ENCODE assay signal across 8 cellular contexts in the genomic region with DNA sequence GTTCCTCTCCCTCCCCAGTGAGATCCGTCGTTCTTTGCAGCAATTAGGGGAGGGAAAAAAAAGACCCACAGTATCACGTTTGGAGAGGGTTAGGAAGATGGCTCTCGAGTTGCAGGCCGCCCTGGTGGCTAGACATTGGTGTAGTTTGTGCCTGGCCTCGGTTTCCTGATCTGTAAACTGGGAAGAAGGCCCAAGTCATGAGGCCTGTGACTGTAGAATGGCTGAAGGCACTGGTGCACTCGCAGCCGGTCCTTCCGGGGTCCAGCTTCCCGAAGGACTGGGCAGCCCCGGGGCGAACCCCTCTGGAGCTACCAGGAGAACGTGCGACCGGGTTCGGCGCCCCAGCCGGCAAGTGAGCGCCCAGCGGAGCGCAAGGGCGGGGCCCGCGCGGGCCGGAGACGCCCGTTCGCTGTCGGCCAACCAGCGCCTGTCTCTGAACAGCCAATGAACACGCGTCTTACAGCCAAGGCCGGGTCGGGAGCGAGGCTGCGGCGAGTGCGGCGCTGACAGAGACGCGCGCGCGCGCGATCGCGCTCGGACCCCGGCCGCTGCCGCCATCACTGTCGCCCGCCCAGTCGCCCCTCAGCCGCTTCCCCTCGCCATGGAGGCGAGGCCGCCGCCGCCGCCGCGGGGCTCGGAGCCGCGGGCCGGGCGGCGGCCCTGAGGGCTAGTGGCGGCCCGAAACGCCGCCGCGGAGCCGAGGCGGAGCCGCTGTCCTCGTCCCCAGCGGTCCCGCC. TPM values are rescaled to one million over a fixed set of nuclear protein-coding genes. Genes with fewer than 3 reads are reported as not detected.
A peak's percentile ranks its signal among the peaks of the same experiment; 100 is the strongest.
DNase-seq lines count a peak whose midpoint lies in the region; TF ChIP-seq lines count a peak whose summit lies in the region.

A gene with protein sequence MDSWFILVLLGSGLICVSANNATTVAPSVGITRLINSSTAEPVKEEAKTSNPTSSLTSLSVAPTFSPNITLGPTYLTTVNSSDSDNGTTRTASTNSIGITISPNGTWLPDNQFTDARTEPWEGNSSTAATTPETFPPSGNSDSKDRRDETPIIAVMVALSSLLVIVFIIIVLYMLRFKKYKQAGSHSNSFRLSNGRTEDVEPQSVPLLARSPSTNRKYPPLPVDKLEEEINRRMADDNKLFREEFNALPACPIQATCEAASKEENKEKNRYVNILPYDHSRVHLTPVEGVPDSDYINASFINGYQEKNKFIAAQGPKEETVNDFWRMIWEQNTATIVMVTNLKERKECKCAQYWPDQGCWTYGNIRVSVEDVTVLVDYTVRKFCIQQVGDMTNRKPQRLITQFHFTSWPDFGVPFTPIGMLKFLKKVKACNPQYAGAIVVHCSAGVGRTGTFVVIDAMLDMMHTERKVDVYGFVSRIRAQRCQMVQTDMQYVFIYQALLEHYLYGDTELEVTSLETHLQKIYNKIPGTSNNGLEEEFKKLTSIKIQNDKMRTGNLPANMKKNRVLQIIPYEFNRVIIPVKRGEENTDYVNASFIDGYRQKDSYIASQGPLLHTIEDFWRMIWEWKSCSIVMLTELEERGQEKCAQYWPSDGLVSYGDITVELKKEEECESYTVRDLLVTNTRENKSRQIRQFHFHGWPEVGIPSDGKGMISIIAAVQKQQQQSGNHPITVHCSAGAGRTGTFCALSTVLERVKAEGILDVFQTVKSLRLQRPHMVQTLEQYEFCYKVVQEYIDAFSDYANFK (plus strand): TSS at position 472 of the 737 bp plus-strand sequence. CDS start 90,797 bp downstream, outside the sequence.

- TF ChIP-seq POLR2A in stomach (IDR thresholded peaks at IDR 0.05), result no peak

- peaks cover 7% of the 10 kb centered on the region for H3K79me1 ChIP-seq in H9 (ENCODE audit: insufficient read depth, low read depth, low read length, poor library complexity, severe bottlenecking)

- no peak within 1 kb of the TSS for H4K5ac ChIP-seq in H9 (ENCODE audit: insufficient read length, low read depth, low read length)

- TF ChIP-seq EP300 in stomach (IDR thresholded peaks at IDR 0.05), result no peak

- H3K9me3 Mint-ChIP-seq in H9 (no peaks in the 10 kb centered on the region), neural crest cell (no peaks in the 10 kb centered on the region)

- no peak within 1 kb of the TSS for H3K27ac ChIP-seq in H9 (ENCODE audit: insufficient read length, low read depth, low read length)
- H3K27ac ChIP-seq in stomach, result peak within 1 kb of the TSS; percentile 79 to 96 (median 91)

- no peak within 1 kb of the TSS for H2AFZ ChIP-seq in H9 (ENCODE audit: low read length)

- H3K4me2 ChIP-seq in H9 (ENCODE audit: insufficient read depth, insufficient read length, low read length), result peak within 1 kb of the TSS; percentile 89

- no peak within 1 kb of the TSS; the same call in 1 of the 2 replicates for H2BK15ac ChIP-seq in H9 (ENCODE audit: low read depth, low read length)

- peak within 1 kb of the TSS; percentile 70 for H3K4me3 ChIP-seq in MG63
- H3K4me3 ChIP-seq in fibroblast of villous mesenchyme (ENCODE audit: low read depth, low read length), result peak within 1 kb of the TSS; percentile 81
- peak within 1 kb of the TSS; percentile 84 to 99 (median 96) for H3K4me3 ChIP-seq in stomach

- no peak within 1 kb of the TSS for H2BK120ac ChIP-seq in H9 (ENCODE audit: low read depth, low read length, poor library complexity, severe bottlenecking)

- H3K27ac Mint-ChIP-seq in H9, result peak within 1 kb of the TSS in 2 of 3 experiments; percentile 79 to 89; a peak in 3 of 7 replicates
- H3K27ac Mint-ChIP-seq in neural crest cell (ENCODE audit: unreplicated experiment), result peak within 1 kb of the TSS; percentile 92

- H3K23ac ChIP-seq in H9 (ENCODE audit: insufficient read length, low read depth, low read length), result no peak within 1 kb of the TSS

- H3K27me3 Mint-ChIP-seq in H9 (ENCODE audit: low read depth), result peaks cover 28% of the 10 kb centered on the region
- peaks cover 13% of the 10 kb centered on the region for H3K27me3 Mint-ChIP-seq in neural crest cell (ENCODE audit: low read depth)

- no peak within 1 kb of the TSS for H4K8ac ChIP-seq in H9 (replicated peaks; ENCODE audit: insufficient read length, low read depth, low read length)

- no peak within 1 kb of the TSS for H3K4ac ChIP-seq in H9 (ENCODE audit: low read depth, low read length)

- H3K36me3 ChIP-seq in ES-I3 (ENCODE audit: insufficient read depth, low read length) (no peaks in the 10 kb centered on the region), MG63 (no peaks in the 10 kb centered on the region; the same call in 1 of the 2 replicates), stomach (no peaks in the 10 kb centered on the region)

- H3K9ac ChIP-seq in ES-I3 (ENCODE audit: low read depth, low read length), result peak within 1 kb of the TSS; percentile 96
- peak within 1 kb of the TSS; percentile 39 for H3K9ac ChIP-seq in H9 (ENCODE audit: extremely low read depth, insufficient read length, low read length)

- H3K4me1 ChIP-seq in ES-I3 (ENCODE audit: insufficient read depth, low read length) (peaks cover 11% of the 10 kb centered on the region; the same call in 1 of the 2 replicates), H9 (ENCODE audit: insufficient read depth, low read length) (0 out of 2 replicates have a peak, but pooled peaks cover 3% of the 10 kb centered on the region), stomach (peaks cover 15 to 58% (median 50%) of the 10 kb centered on the region in 4 donors)

- H3K4me1 Mint-ChIP-seq in H9 (peaks cover 28 to 36% of the 10 kb centered on the region in 2 experiments), neural crest cell (peaks cover 62% of the 10 kb centered on the region)

- peak within 1 kb of the TSS; percentile 90 to 93 for H3K4me3 Mint-ChIP-seq in H9
- H3K4me3 Mint-ChIP-seq in neural crest cell, result peak within 1 kb of the TSS; percentile 94

- H3K9me3 ChIP-seq in ES-I3 (ENCODE audit: control insufficient read depth, insufficient read depth, low read length), result no peaks in the 10 kb centered on the region
- H3K9me3 ChIP-seq in H9 (ENCODE audit: control insufficient read depth, low read depth, low read length), result no peaks in the 10 kb centered on the region
- H3K9me3 ChIP-seq in MG63, result no peaks in the 10 kb centered on the region
- no peaks in the 10 kb centered on the region for H3K9me3 ChIP-seq in stomach

- H3K79me2 ChIP-seq in H9 (ENCODE audit: insufficient read depth, low read length), result peaks cover 3% of the 10 kb centered on the region; the same call in 1 of the 2 replicates

- no peak within 1 kb of the TSS for H2BK12ac ChIP-seq in H9 (ENCODE audit: insufficient read length, low read depth, low read length)

- H2AK5ac ChIP-seq in H9 (ENCODE audit: insufficient read length, low read length), result no peak within 1 kb of the TSS

- peak within 1 kb of the TSS; percentile 86; the same call in 1 of the 2 replicates for H3K14ac ChIP-seq in H9 (ENCODE audit: insufficient read depth, low read length)

- DNase-seq in H9 (peak; percentile 94), MG63 (peak; percentile 87), SIG-M5 (lab: John Stamatoyannopoulos, UW) (peak; percentile 42), activated gamma-delta T cell (lab: John Stamatoyannopoulos, UW) (peak; percentile 76), fibroblast of villous mesenchyme (ENCODE audit: low read depth) (peak; percentile 92), neural crest cell (ENCODE audit: low read depth, low spot score) (peak; percentile 86), stomach (peak; percentile 93)

- H2BK5ac ChIP-seq in H9 (ENCODE audit: insufficient read length, low read length), result no peak within 1 kb of the TSS

- H3K27me3 ChIP-seq in H9 (ENCODE audit: insufficient read depth, low read length), result peaks cover 2% of the 10 kb centered on the region; the same call in 1 of the 2 replicates
- H3K27me3 ChIP-seq in MG63, result no peaks in the 10 kb centered on the region
- H3K27me3 ChIP-seq in stomach, result peaks cover 0 to 11% (median 0%) of the 10 kb centered on the region in 3 donors

- peaks cover 2 to 14% (median 12%) of the 10 kb centered on the region in 3 experiments; a peak in 6 of 7 replicates for H3K36me3 Mint-ChIP-seq in H9 (ENCODE audit: insufficient read depth in 1 of 3, low read depth in 3 of 3)
- H3K36me3 Mint-ChIP-seq in neural crest cell (ENCODE audit: low read depth), result no peaks in the 10 kb centered on the region

- intact Hi-C loops in stomach (cut with DNase I; ENCODE audit: low total_unique reads), result no loop called here

- no CpG with 5 or more reads among the region's 83 CpGs for WGBS in H9 (ENCODE audit: extremely low coverage, insufficient read length, low lambda C conversion rate)
- WGBS in stomach, 5 donors, result 0 to 3% (median 1%) methylated on average over 5 to 83 of the region's 83 CpGs

- H3K56ac ChIP-seq in H9 (ENCODE audit: insufficient read length, low read depth, low read length), result no peak within 1 kb of the TSS

- H3T11ph ChIP-seq in H9 (ENCODE audit: low read length), result no peak within 1 kb of the TSS

- H4K91ac ChIP-seq in H9 (ENCODE audit: insufficient read length, low read depth, low read length), result no peak within 1 kb of the TSS

- peaks cover 18% of the 10 kb centered on the region for H3K23me2 ChIP-seq in H9 (ENCODE audit: insufficient read length, low read depth, low read length, poor library complexity, severe bottlenecking)

- TF ChIP-seq CTCF in H9 (conservative IDR thresholded peaks at IDR 0.05), result no peak
- no peak for TF ChIP-seq CTCF in fibroblast of villous mesenchyme (IDR thresholded peaks at IDR 0.05; ENCODE audit: insufficient read depth, low read depth, low read length)
- TF ChIP-seq CTCF in neural crest cell (conservative IDR thresholded peaks at IDR 0.05), result peak; percentile 12
- no peak for TF ChIP-seq CTCF in stomach (IDR thresholded peaks at IDR 0.05)

- H2BK20ac ChIP-seq in H9 (ENCODE audit: low read depth, low read length, poor library complexity, severe bottlenecking), result no peak within 1 kb of the TSS

- H4K20me1 ChIP-seq in H9 (ENCODE audit: control insufficient read depth, insufficient read depth, insufficient read length), result no peaks in the 10 kb centered on the region

- H3K18ac ChIP-seq in H9 (ENCODE audit: insufficient read length, low read depth, low read length), result peak within 1 kb of the TSS; percentile 56

RNA-seq across cellular contexts. Expression of the gene that starts here (rescaled TPM):
- total RNA-seq in H9 (2021), result 45.2 and 47.8 TPM in 2 replicates
- total RNA-seq in MG63 (2014; rRNA removed; shearing (Covaris generic); ENCODE audit: low replicate concordance), result 8.8 and 13.3 TPM in 2 replicates
- total RNA-seq in fibroblast of villous mesenchyme, result 20.6 and 41.5 TPM in 2 replicates
- 86.5 and 88.7 TPM in 2 replicates for total RNA-seq in neural crest cell
- total RNA-seq in stomach, result 100 to 1,000 TPM in 1 of 5 donors, 10 to 100 TPM in 4; 19.7 to 157 (median 56.7) TPM
- polyA plus RNA-seq in stomach, result 10 to 100 TPM in 1 of 3 donors, 1 to 10 TPM in 2; 8.1 to 15.9 (median 9.2) TPM

Comparison
In these comparisons a context has a peak if more than half of its experiments do, and no peak if none do; other contexts are left out.
1. DNase-seq: peak in every context shown above with its lines; median percentile 94 in H9; 93 in stomach; 92 in fibroblast of villous mesenchyme; 87 in MG63; 86 in neural crest cell; 76 in activated gamma-delta T cell; 42 in SIG-M5.